In the genomic region with DNA sequence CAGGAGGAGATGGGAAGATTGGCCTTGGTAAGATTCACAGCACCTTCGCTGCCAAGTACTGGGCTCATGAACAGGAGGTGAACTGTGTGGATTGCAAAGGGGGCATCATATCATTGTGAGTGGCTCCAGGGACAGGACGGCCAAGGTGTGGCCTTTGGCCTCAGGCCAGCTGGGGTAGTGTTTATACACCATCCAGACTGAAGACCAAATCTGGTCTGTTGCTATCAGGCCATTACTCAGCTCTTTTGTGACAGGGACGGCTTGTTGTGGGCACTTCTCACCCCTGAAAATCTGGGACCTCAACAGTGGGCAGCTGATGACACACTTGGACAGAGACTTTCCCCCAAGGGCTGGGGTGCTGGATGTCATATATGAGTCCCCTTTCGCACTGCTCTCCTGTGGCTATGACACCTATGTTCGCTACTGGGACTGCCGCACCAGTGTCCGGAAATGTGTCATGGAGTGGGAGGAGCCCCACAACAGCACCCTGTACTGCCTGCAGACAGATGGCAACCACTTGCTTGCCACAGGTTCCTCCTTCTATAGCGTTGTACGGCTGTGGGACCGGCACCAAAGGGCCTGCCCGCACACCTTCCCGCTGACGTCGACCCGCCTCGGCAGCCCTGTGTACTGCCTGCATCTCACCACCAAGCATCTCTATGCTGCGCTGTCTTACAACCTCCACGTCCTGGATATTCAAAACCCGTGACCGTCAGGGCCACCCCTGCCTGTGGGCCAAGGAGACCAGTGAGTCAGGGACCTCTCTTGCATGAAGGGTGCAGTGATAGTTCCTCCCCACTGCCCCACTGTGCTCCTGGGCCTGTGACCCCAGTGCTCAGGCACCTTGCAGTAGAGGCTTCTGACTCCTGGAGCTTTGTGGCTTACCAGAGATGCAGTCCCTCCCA, we compare ENCODE assay signal across 9 cellular contexts.
A peak's percentile ranks its signal among the peaks of the same experiment; 100 is the strongest.
DNase-seq lines count a peak whose midpoint lies in the region; ATAC-seq and TF ChIP-seq lines count a peak whose summit lies in the region.
"Had no signal": no experiment of that assay in that cellular context is flagged by ENCODE, and none has a peak within 500 bp of the region (broad histone marks: within the 10 kb centered on the region; RNA-seq: fewer than 3 reads in every experiment).

No MANE protein-coding gene starts in this region.

- CTCF ChIA-PET in CD4-positive, alpha-beta memory T cell (lab: Charles Lee; ENCODE audit: partially characterized antibody): interaction anchor here (1.0 to 2.0 kb wide), 2 partner anchors 17 to 85 kb away, joined by 3 to 4 read pairs; no protein-coding TSS in a partner anchor

- no peaks in the 10 kb centered on the region for H3K9me3 ChIP-seq in CD4-positive, alpha-beta memory T cell (ENCODE audit: control insufficient read depth in 1 of 2, low read length in 2 of 2)
- H3K9me3 ChIP-seq in T-helper 17 cell (ENCODE audit: control insufficient read depth, low read length, poor library complexity, severe bottlenecking): no peaks in the 10 kb centered on the region

- H3K27ac Mint-ChIP-seq in CD4-positive, alpha-beta memory T cell: peak overlapping the region; percentile 68 to 89 (median 80)
- H3K27ac Mint-ChIP-seq in T-helper 17 cell (peak overlapping the region; percentile 68), progenitor cell of endocrine pancreas (peak overlapping the region; percentile 73)

- peak overlapping the region; percentile 33 for H3K27ac ChIP-seq in CD4-positive, alpha-beta memory T cell (ENCODE audit: low read depth, low read length)
- H3K27ac ChIP-seq in angular gyrus (ENCODE audit: low read depth, low read length): peak overlapping the region; percentile 41

- peak overlapping the region in 2 of 8 donors; percentile 4 to 13 for H3K4me3 Mint-ChIP-seq in CD4-positive, alpha-beta memory T cell
- H3K4me3 Mint-ChIP-seq in T-helper 17 cell: no peak overlapping the region
- H3K4me3 Mint-ChIP-seq in progenitor cell of endocrine pancreas (ENCODE audit: low read depth): no peak overlapping the region

- H3K9me3 Mint-ChIP-seq in CD4-positive, alpha-beta memory T cell: no peaks in the 10 kb centered on the region
- H3K9me3 Mint-ChIP-seq in progenitor cell of endocrine pancreas (ENCODE audit: low read depth): no peaks in the 10 kb centered on the region

- POLR2A ChIA-PET in CD4-positive, alpha-beta memory T cell (lab: Charles Lee; ENCODE audit: partially characterized antibody): no interaction called here

- H3K4me1 ChIP-seq in CD4-positive, alpha-beta memory T cell (ENCODE audit: insufficient read depth, low read length): no peaks in the 10 kb centered on the region

- no peaks in the 10 kb centered on the region for H3K27me3 Mint-ChIP-seq in CD4-positive, alpha-beta memory T cell
- no peaks in the 10 kb centered on the region for H3K27me3 Mint-ChIP-seq in T-helper 17 cell
- no peaks in the 10 kb centered on the region for H3K27me3 Mint-ChIP-seq in progenitor cell of endocrine pancreas

- intact Hi-C loops in CD4-positive, alpha-beta memory T cell (cut with micrococcal nuclease): no loop called here

- peaks cover 25 to 48% of the 10 kb centered on the region in 2 donors for H3K36me3 Mint-ChIP-seq in CD4-positive, alpha-beta memory T cell
- H3K36me3 Mint-ChIP-seq in T-helper 17 cell (ENCODE audit: low read depth) (no peaks in the 10 kb centered on the region), progenitor cell of endocrine pancreas (ENCODE audit: insufficient read depth) (peaks cover 6% of the 10 kb centered on the region)

- no peak overlapping the region for H3K4me3 ChIP-seq in CD4-positive, alpha-beta memory T cell (ENCODE audit: low read length in 2 of 2)

- peak; percentile 91 for ATAC-seq in T-helper 17 cell

- no peak for TF ChIP-seq CTCF in progenitor cell of endocrine pancreas (IDR thresholded peaks at IDR 0.05; ENCODE audit: unreplicated experiment)
- TF ChIP-seq CTCF in GM13977 (IDR thresholded peaks at IDR 0.05; ENCODE audit: extremely low read depth, insufficient read depth, missing control alignments): no peak

- in situ Hi-C loops in GM13977 (cut with MboI; ENCODE audit: low pct_unique_long_range_greater_than_20kb, low sequenced_read_pairs, unreplicated experiment): no loop called here

- DNase-seq in CD4-positive, alpha-beta memory T cell: peak; percentile 32 to 81 (median 46)
- DNase-seq in T-helper 17 cell: peak in 1 of 3 donors; percentile 21
- DNase-seq in progenitor cell of endocrine pancreas (ENCODE audit: low spot score, unreplicated experiment): no peak
- no peak for DNase-seq in islet precursor cell
- DNase-seq in NCI-H82 (lab: John Stamatoyannopoulos, UW): no peak
- DNase-seq in NCI-H146 (lab: John Stamatoyannopoulos, UW): no peak
- no peak for DNase-seq in GM13977 (ENCODE audit: low spot score)
- DNase-seq: DND-41 had no signal

- peaks cover 0 to 9% (median 6%) of the 10 kb centered on the region in 4 donors for H3K4me1 Mint-ChIP-seq in CD4-positive, alpha-beta memory T cell
- H3K4me1 Mint-ChIP-seq in T-helper 17 cell: peaks cover 10% of the 10 kb centered on the region
- H3K4me1 Mint-ChIP-seq in progenitor cell of endocrine pancreas (ENCODE audit: low read depth): peaks cover 6% of the 10 kb centered on the region

- peaks cover 33% of the 10 kb centered on the region for H3K36me3 ChIP-seq in CD4-positive, alpha-beta memory T cell (ENCODE audit: insufficient read depth, low read length)

- H3K27me3 ChIP-seq in CD4-positive, alpha-beta memory T cell (ENCODE audit: insufficient read depth, low read length): no peaks in the 10 kb centered on the region

Comparison
In these comparisons a context has a peak if more than half of its experiments do, and no peak if none do; other contexts are left out.
1. DNase-seq: peak in CD4-positive, alpha-beta memory T cell (5 of 5); none in progenitor cell of endocrine pancreas (single experiment), islet precursor cell (single experiment), NCI-H82 (single experiment), NCI-H146 (single experiment) and GM13977 (single experiment).
2. Peak in every context shown above with its lines, with median percentiles within 50 percentile points of each other: H3K27ac Mint-ChIP-seq.